9 cellular contexts compared by ENCODE assay signal in the genomic region with DNA sequence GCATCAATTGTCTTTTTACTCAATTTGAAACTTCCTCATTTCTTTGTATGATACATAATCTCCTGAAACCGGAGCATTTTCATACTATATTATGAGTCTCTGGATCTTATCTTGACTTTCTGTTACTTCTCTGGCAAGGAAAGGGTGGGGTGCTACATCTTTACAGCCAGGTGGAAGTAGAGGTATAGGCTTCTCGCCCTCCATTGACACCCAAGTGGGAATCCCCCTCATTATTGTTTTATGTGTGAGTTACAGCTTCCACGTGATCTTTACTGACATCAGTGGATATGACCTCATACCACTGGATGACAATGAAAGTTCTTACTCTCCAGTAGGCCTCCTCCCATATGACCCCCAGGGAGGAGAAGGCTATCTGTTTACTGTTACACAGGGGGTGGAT.
"Had no signal": no experiment of that assay in that cellular context is flagged by ENCODE, and none has a peak within 500 bp of the region (broad histone marks: within the 10 kb centered on the region; RNA-seq: fewer than 3 reads in every experiment).

No MANE protein-coding gene starts in this region.

- H3K9me3 Mint-ChIP-seq: GM23338, H9 had no signal

- H3K27ac Mint-ChIP-seq: GM23338, H9, HFFc6 had no signal

- H3K4me3 ChIP-seq: GM23338, K562 had no signal

- H3K4me2 ChIP-seq: GM23338 had no signal

- H2AFZ ChIP-seq: GM23338 had no signal

- H3K4me3 Mint-ChIP-seq: GM23338, H9, HFFc6 had no signal

- ATAC-seq: GM23338, K562 had no signal

- DNase-seq: H9, HCEC 1CT, HFFc6, IMR-90 had no signal

- H3K4me1 Mint-ChIP-seq: GM23338 had no signal

- FAIRE-seq: H1, H54, HTR-8/SVneo, K562 had no signal
